ENCODE assay signal across 27 cellular contexts in the genomic region with DNA sequence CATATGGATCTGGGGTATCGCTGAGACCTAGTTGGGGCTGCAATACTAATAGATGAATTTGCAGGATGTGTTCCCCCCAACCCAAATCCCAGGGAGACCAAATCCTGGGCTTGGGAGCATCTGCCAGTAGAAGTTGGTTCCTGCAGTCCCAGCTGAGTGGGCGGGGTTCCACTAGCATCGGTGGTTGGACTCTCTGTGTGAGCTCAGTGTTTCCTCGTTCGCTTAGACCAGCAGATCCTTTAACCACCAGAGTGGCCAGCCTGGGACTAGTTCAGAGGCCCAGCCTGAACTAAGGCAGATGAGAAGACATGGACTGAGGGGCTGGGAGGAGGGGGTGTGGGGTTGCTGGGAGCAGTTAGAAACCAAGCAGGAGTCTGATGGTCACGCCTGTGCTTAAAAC. TPM values are rescaled to one million over a fixed set of nuclear protein-coding genes. Genes with fewer than 3 reads are reported as not detected.
DNase-seq lines count a peak whose midpoint lies in the region; ATAC-seq and TF ChIP-seq lines count a peak whose summit lies in the region.
"Had no signal": no experiment of that assay in that cellular context is flagged by ENCODE, and none has a peak within 500 bp of the region (broad histone marks: within the 10 kb centered on the region; RNA-seq: fewer than 3 reads in every experiment).

No MANE protein-coding gene starts in this region.

- no peaks in the 10 kb centered on the region for H3K36me3 Mint-ChIP-seq in mesothelial cell of epicardium
- H3K36me3 Mint-ChIP-seq: CD4-positive, alpha-beta memory T cell had no signal

- no peaks in the 10 kb centered on the region for H3K27me3 Mint-ChIP-seq in stimulated activated naive CD8-positive, alpha-beta T cell treated with anti-CD3 and anti-CD28 coated beads, Interleukin-15, amount 100 ng/mL, for 72 hours
- no peaks in the 10 kb centered on the region for H3K27me3 Mint-ChIP-seq in mesothelial cell of epicardium (ENCODE audit: low read depth)
- H3K27me3 Mint-ChIP-seq: activated naive CD8-positive, alpha-beta T cell treated with anti-CD3 and anti-CD28 coated beads, Interleukin-2, amount 10 ng/mL, durations not matched to agents 7 days and 5 days; CD4-positive, alpha-beta memory T cell; central memory CD8-positive, alpha-beta T cell had no signal

- DNase-seq in stimulated activated naive CD8-positive, alpha-beta T cell treated with anti-CD3 and anti-CD28 coated beads, Interleukin-15, Interleukin-2, amounts not matched to agents 100 U/mL and 50 U/mL, for 24 hours, result no peak
- DNase-seq in stimulated activated naive CD8-positive, alpha-beta T cell treated with anti-CD3 and anti-CD28 coated beads, Interleukin-15, amount 100 ng/mL, for 72 hours, result no peak
- peak; percentile 20 for DNase-seq in astrocyte of the hippocampus (ENCODE audit: low read depth, low spot score)
- no peak for DNase-seq in mesothelial cell of epicardium (ENCODE audit: low spot score in 2 of 2, unreplicated experiment in 2 of 2)
- no peak for DNase-seq in D341Med (ENCODE audit: low spot score)
- DNase-seq in NCI-H2081 (lab: John Stamatoyannopoulos, UW), result no peak
- no peak for DNase-seq in foreskin melanocyte
- DNase-seq: activated CD4-positive, alpha-beta T cell treated with anti-CD3 and anti-CD28 coated beads for 4 hours; activated gamma-delta T cell; activated T-cell treated with anti-CD3 and anti-CD28 coated beads, Interleukin-2, amount 50 U/mL, for 1 hour; AML-193; CD4-positive, alpha-beta memory T cell; DMS153; hypothalamus; MM.1S; NCI-H1417 treated with DMSO at 0.1 percent for 48 hours; NCI-H748 treated with DMSO at 0.1 percent for 48 hours; right cardiac atrium; stimulated activated CD4-positive, alpha-beta T cell treated with anti-CD3 and anti-CD28 coated beads, Interleukin-12 subunit alpha, Interleukin-12 subunit beta, amount 100 ng/mL, for 4 hours; stimulated activated CD4-positive, alpha-beta T cell treated with anti-CD3 and anti-CD28 coated beads, Interleukin-4, amount 100 ng/mL, for 4 hours; stimulated activated naive CD4-positive, alpha-beta T cell; testis had no signal

- H3K4me1 Mint-ChIP-seq in stimulated activated naive CD8-positive, alpha-beta T cell treated with anti-CD3 and anti-CD28 coated beads, Interleukin-15, amount 100 ng/mL, for 72 hours, result peaks cover 10% of the 10 kb centered on the region
- H3K4me1 Mint-ChIP-seq in mesothelial cell of epicardium, result peaks cover 15% of the 10 kb centered on the region

- H3K27ac Mint-ChIP-seq in stimulated activated naive CD8-positive, alpha-beta T cell treated with anti-CD3 and anti-CD28 coated beads, Interleukin-15, amount 100 ng/mL, for 72 hours, result no peak overlapping the region
- H3K27ac Mint-ChIP-seq in mesothelial cell of epicardium, result peak overlapping the region; percentile 87

- no peak for TF ChIP-seq CTCF in mesothelial cell of epicardium (IDR thresholded peaks at IDR 0.05; ENCODE audit: unreplicated experiment)

- no peaks in the 10 kb centered on the region for H3K9me3 Mint-ChIP-seq in stimulated activated naive CD8-positive, alpha-beta T cell treated with anti-CD3 and anti-CD28 coated beads, Interleukin-15, amount 100 ng/mL, for 72 hours
- H3K9me3 Mint-ChIP-seq in mesothelial cell of epicardium, result no peaks in the 10 kb centered on the region
- H3K9me3 Mint-ChIP-seq: activated naive CD8-positive, alpha-beta T cell treated with anti-CD3 and anti-CD28 coated beads, Interleukin-2, amount 10 ng/mL, durations not matched to agents 7 days and 5 days; CD4-positive, alpha-beta memory T cell; central memory CD8-positive, alpha-beta T cell had no signal

- no peak overlapping the region for H3K4me3 Mint-ChIP-seq in stimulated activated naive CD8-positive, alpha-beta T cell treated with anti-CD3 and anti-CD28 coated beads, Interleukin-15, amount 100 ng/mL, for 72 hours
- no peak overlapping the region for H3K4me3 Mint-ChIP-seq in mesothelial cell of epicardium
- H3K4me3 Mint-ChIP-seq: activated naive CD8-positive, alpha-beta T cell treated with anti-CD3 and anti-CD28 coated beads, Interleukin-2, amount 10 ng/mL, durations not matched to agents 7 days and 5 days; CD4-positive, alpha-beta memory T cell; central memory CD8-positive, alpha-beta T cell had no signal

- peak; percentile 9 for ATAC-seq in stimulated activated naive CD8-positive, alpha-beta T cell treated with anti-CD3 and anti-CD28 coated beads, Interleukin-15, Interleukin-2, amounts not matched to agents 100 U/mL and 50 U/mL, for 24 hours
- ATAC-seq in stimulated activated naive CD8-positive, alpha-beta T cell treated with anti-CD3 and anti-CD28 coated beads, Interleukin-15, amount 100 ng/mL, for 72 hours, result no peak
- ATAC-seq in HG02588 (IDR thresholded peaks at IDR 0.05; ENCODE audit: unreplicated experiment), result no peak

RNA-seq across cellular contexts. Expression of a gene that starts 40.7 kb away (rescaled TPM):
- 0.07 to 0.22 TPM (median 0.09 TPM) in 3 replicates for total RNA-seq in mesothelial cell of epicardium
- total RNA-seq: activated naive CD8-positive, alpha-beta T cell treated with anti-CD3 and anti-CD28 coated beads, Interleukin-2, amount 10 ng/mL, durations not matched to agents 7 days and 5 days; CD4-positive, alpha-beta memory T cell; dermis blood vessel endothelial cell; liver had no signal

RNA-seq across cellular contexts. Expression of a gene that starts 52.6 kb away (rescaled TPM):
- 0.16 to 0.40 TPM (median 0.38 TPM) in 3 replicates for total RNA-seq in mesothelial cell of epicardium
- total RNA-seq: dermis blood vessel endothelial cell had no signal
